ENCODE assay signal across 14 cellular contexts in genomic region chr17:75668489-75668888, GRCh38. TPM values are rescaled to one million over a fixed set of nuclear protein-coding genes. Genes with fewer than 3 reads are reported as not detected.
DNase-seq lines count a peak whose midpoint lies in the region; ATAC-seq and TF ChIP-seq lines count a peak whose summit lies in the region.
"Had no signal": no experiment of that assay in that cellular context is flagged by ENCODE, and none has a peak within 500 bp of the region (broad histone marks: within the 10 kb centered on the region; RNA-seq: fewer than 3 reads in every experiment).

No MANE protein-coding gene starts in this region.

- H3K4me3 ChIP-seq in AG04450 (ENCODE audit: low read depth, low read length) (peak overlapping the region; percentile 100), HEK293 (ENCODE audit: low read depth, low read length) (peak overlapping the region; percentile 95; the same call in 1 of the 2 replicates)

- DNase-seq in AG04450 (ENCODE audit: low read depth, low spot score): no peak
- no peak for DNase-seq in activated naive CD8-positive, alpha-beta T cell treated with anti-CD3 and anti-CD28 coated beads for 36 hours
- no peak for DNase-seq in memory B cell (ENCODE audit: low spot score in 2 of 2)
- DNase-seq in DMS79 treated with DMSO at 0.1 percent for 48 hours (lab: John Stamatoyannopoulos, UW): no peak
- DNase-seq in NCI-H1048 (lab: John Stamatoyannopoulos, UW): no peak
- DNase-seq in activated T-cell treated with anti-CD3 and anti-CD28 coated beads, Interleukin-2, amount 50 U/mL, for 72 hours: no peak
- no peak for DNase-seq in NCI-H748 treated with DMSO at 0.1 percent for 48 hours (lab: John Stamatoyannopoulos, UW)
- DNase-seq: activated CD4-positive, alpha-beta T cell treated with anti-CD3 and anti-CD28 coated beads for 48 hours; NCI-H1105 treated with DMSO at 0.1 percent for 48 hours; stimulated activated CD8-positive, alpha-beta memory T cell treated with anti-CD3 and anti-CD28 coated beads, Interleukin-4, amount 100 ng/mL, for 48 hours had no signal

- H3K9me3 Mint-ChIP-seq in activated naive CD8-positive, alpha-beta T cell treated with anti-CD3 and anti-CD28 coated beads for 36 hours: no peaks in the 10 kb centered on the region
- no peaks in the 10 kb centered on the region for H3K9me3 Mint-ChIP-seq in memory B cell
- H3K9me3 Mint-ChIP-seq in activated T-cell treated with anti-CD3 and anti-CD28 coated beads, Interleukin-2, amount 50 U/mL, for 72 hours: no peaks in the 10 kb centered on the region
- H3K9me3 Mint-ChIP-seq: activated naive CD4-positive, alpha-beta T cell treated with anti-CD3 and anti-CD28 coated beads, Interleukin-2, amount 50 U/mL, for 72 hours had no signal

- H3K4me1 Mint-ChIP-seq in activated naive CD8-positive, alpha-beta T cell treated with anti-CD3 and anti-CD28 coated beads for 36 hours: peaks cover 29% of the 10 kb centered on the region
- H3K4me1 Mint-ChIP-seq in memory B cell: peaks cover 23% of the 10 kb centered on the region
- peaks cover 43% of the 10 kb centered on the region for H3K4me1 Mint-ChIP-seq in activated T-cell treated with anti-CD3 and anti-CD28 coated beads, Interleukin-2, amount 50 U/mL, for 72 hours (ENCODE audit: low read depth)

- H3K27ac Mint-ChIP-seq in activated naive CD8-positive, alpha-beta T cell treated with anti-CD3 and anti-CD28 coated beads for 36 hours: peak overlapping the region; percentile 36
- H3K27ac Mint-ChIP-seq in memory B cell: peak overlapping the region; percentile 67
- no peak overlapping the region for H3K27ac Mint-ChIP-seq in activated T-cell treated with anti-CD3 and anti-CD28 coated beads, Interleukin-2, amount 50 U/mL, for 72 hours

- no peaks in the 10 kb centered on the region for H3K9me3 ChIP-seq in AG04450 (ENCODE audit: control insufficient read depth, insufficient read depth, low read length)
- no peaks in the 10 kb centered on the region for H3K9me3 ChIP-seq in HEK293 (ENCODE audit: control insufficient read depth, insufficient read depth, low read depth, low read length)

- TF ChIP-seq CTCF in AG04450 (IDR thresholded peaks at IDR 0.05; ENCODE audit: low read depth, low read length) (no peak), HEK293 (tag by site-specific recombination; IDR thresholded peaks at IDR 0.05) (no peak)

- peaks cover 16% of the 10 kb centered on the region for H3K36me3 Mint-ChIP-seq in activated naive CD8-positive, alpha-beta T cell treated with anti-CD3 and anti-CD28 coated beads for 36 hours
- H3K36me3 Mint-ChIP-seq in memory B cell: peaks cover 18% of the 10 kb centered on the region
- peaks cover 6 to 9% of the 10 kb centered on the region in 2 donors for H3K36me3 Mint-ChIP-seq in activated T-cell treated with anti-CD3 and anti-CD28 coated beads, Interleukin-2, amount 50 U/mL, for 72 hours (ENCODE audit: insufficient read depth in 2 of 2)

- peaks cover 47 to 66% of the 10 kb centered on the region in 2 experiments for H3K36me3 ChIP-seq in HEK293 (ENCODE audit: control insufficient read depth in 2 of 2, insufficient read depth in 1 of 2, low read length in 2 of 2)

- H3K4me1 ChIP-seq in HEK293 (ENCODE audit: control insufficient read depth, insufficient read depth, low read length): peaks cover 10% of the 10 kb centered on the region; the same call in 1 of the 2 replicates

- no peaks in the 10 kb centered on the region for H3K27me3 Mint-ChIP-seq in activated naive CD8-positive, alpha-beta T cell treated with anti-CD3 and anti-CD28 coated beads for 36 hours
- H3K27me3 Mint-ChIP-seq in memory B cell: no peaks in the 10 kb centered on the region
- H3K27me3 Mint-ChIP-seq in activated T-cell treated with anti-CD3 and anti-CD28 coated beads, Interleukin-2, amount 50 U/mL, for 72 hours (ENCODE audit: low read depth): no peaks in the 10 kb centered on the region

- H3K4me3 Mint-ChIP-seq in activated naive CD8-positive, alpha-beta T cell treated with anti-CD3 and anti-CD28 coated beads for 36 hours: no peak overlapping the region
- H3K4me3 Mint-ChIP-seq in memory B cell: no peak overlapping the region
- no peak overlapping the region for H3K4me3 Mint-ChIP-seq in activated T-cell treated with anti-CD3 and anti-CD28 coated beads, Interleukin-2, amount 50 U/mL, for 72 hours

- H3K27ac ChIP-seq in AG04450 (ENCODE audit: low read depth, low read length) (no peak overlapping the region), HEK293 (ENCODE audit: extremely low read depth, low read depth, low read length) (no peak overlapping the region)

- CTCF ChIA-PET in AG04450 (lab: Charles Lee): interaction anchor here (1.5 to 4.4 kb wide), 2 partner anchors 81 to 85 kb away, joined by 9 to 49 read pairs; no protein-coding TSS in a partner anchor
- CTCF ChIA-PET in HEK293 (lab: Yijun Ruan, JAX): interaction anchor here (0.9 to 4.6 kb wide), 3 partner anchors 35 to 80 kb away, joined by 3 to 48 read pairs (median 42); partner anchors contain the start of gene SMIM5

- no peaks in the 10 kb centered on the region for H3K27me3 ChIP-seq in AG04450 (ENCODE audit: control insufficient read depth, insufficient read depth, low read length)

- ATAC-seq in memory B cell (ENCODE audit: low read depth): no peak
- ATAC-seq in activated T-cell treated with anti-CD3 and anti-CD28 coated beads, Interleukin-2, amount 50 U/mL, for 72 hours (replicated peaks in 1 of 2): no peak
- ATAC-seq: activated naive CD4-positive, alpha-beta T cell treated with anti-CD3 and anti-CD28 coated beads, Interleukin-2, amount 50 U/mL, for 72 hours; sciatic nerve had no signal

- POLR2A ChIA-PET in AG04450 (lab: Yijun Ruan, JAX): interaction anchor here (1.1 kb wide), 1 partner anchor 112 kb away, joined by 3 read pairs; no protein-coding TSS in a partner anchor
- POLR2A ChIA-PET in HEK293 (lab: Yijun Ruan, JAX): interaction anchor here (1.2 to 3.3 kb wide), 2 partner anchors 12 to 80 kb away, joined by 3 to 11 read pairs; no protein-coding TSS in a partner anchor

TF ChIP-seq in HEK293, 187 proteins besides CTCF, POLR2A, EP300 and RAD21:
- TF ChIP-seq ZNF513 (tag by site-specific recombination; IDR thresholded peaks at IDR 0.05): peak; percentile 69
- TF ChIP-seq, protein P1, sequence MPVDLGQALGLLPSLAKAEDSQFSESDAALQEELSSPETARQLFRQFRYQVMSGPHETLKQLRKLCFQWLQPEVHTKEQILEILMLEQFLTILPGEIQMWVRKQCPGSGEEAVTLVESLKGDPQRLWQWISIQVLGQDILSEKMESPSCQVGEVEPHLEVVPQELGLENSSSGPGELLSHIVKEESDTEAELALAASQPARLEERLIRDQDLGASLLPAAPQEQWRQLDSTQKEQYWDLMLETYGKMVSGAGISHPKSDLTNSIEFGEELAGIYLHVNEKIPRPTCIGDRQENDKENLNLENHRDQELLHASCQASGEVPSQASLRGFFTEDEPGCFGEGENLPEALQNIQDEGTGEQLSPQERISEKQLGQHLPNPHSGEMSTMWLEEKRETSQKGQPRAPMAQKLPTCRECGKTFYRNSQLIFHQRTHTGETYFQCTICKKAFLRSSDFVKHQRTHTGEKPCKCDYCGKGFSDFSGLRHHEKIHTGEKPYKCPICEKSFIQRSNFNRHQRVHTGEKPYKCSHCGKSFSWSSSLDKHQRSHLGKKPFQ (tag by site-specific recombination; IDR thresholded peaks at IDR 0.05): no peak

RNA-seq across cellular contexts. Expression of gene SAP30BP, which starts 1.4 kb away (rescaled TPM):
- polyA plus RNA-seq in AG04450 (2011; rRNA removed): 74.2 and 75.4 TPM in 2 replicates
- polyA minus RNA-seq in AG04450 (2011; rRNA and poly(A)+ RNA removed): 55.5 and 56.8 TPM in 2 replicates
- total RNA-seq in activated naive CD8-positive, alpha-beta T cell treated with anti-CD3 and anti-CD28 coated beads for 36 hours: 100 to 1,000 TPM in 1 of 2 experiments, 10 to 100 TPM in 1; 93.4 to 101 TPM
- 100 to 1,000 TPM in 1 of 2 donors, 10 to 100 TPM in 1; 97.0 to 112 TPM for total RNA-seq in activated T-cell treated with anti-CD3 and anti-CD28 coated beads, Interleukin-2, amount 50 U/mL, for 72 hours

RNA-seq across cellular contexts. Expression of gene RECQL5, which starts 1.5 kb away (rescaled TPM):
- 9.3 and 11.9 TPM in 2 replicates for polyA plus RNA-seq in AG04450 (2011; rRNA removed)
- 18.0 and 26.7 TPM in 2 replicates for polyA minus RNA-seq in AG04450 (2011; rRNA and poly(A)+ RNA removed)
- total RNA-seq in activated naive CD8-positive, alpha-beta T cell treated with anti-CD3 and anti-CD28 coated beads for 36 hours: 10 to 100 TPM; 31.4 to 32.6 TPM
- total RNA-seq in activated T-cell treated with anti-CD3 and anti-CD28 coated beads, Interleukin-2, amount 50 U/mL, for 72 hours: 10 to 100 TPM; 50.7 to 58.5 TPM

RNA-seq across cellular contexts. Expression of gene SMIM5, which starts 35.3 kb away (rescaled TPM):
- not detected in 2 replicates for polyA plus RNA-seq in AG04450 (2011; rRNA removed)
- polyA minus RNA-seq in AG04450 (2011; rRNA and poly(A)+ RNA removed): not detected in 2 replicates
- total RNA-seq in activated naive CD8-positive, alpha-beta T cell treated with anti-CD3 and anti-CD28 coated beads for 36 hours: under 1 TPM; 0.14 to 0.16 TPM
- 1 to 10 TPM; 1.4 to 2.4 TPM for total RNA-seq in activated T-cell treated with anti-CD3 and anti-CD28 coated beads, Interleukin-2, amount 50 U/mL, for 72 hours
- total RNA-seq: RPMI7951 had no signal

RNA-seq across cellular contexts. Expression of gene ITGB4, which starts 52.8 kb away (rescaled TPM):
- polyA plus RNA-seq in AG04450 (2011; rRNA removed): 0.21 and 0.31 TPM in 2 replicates
- polyA minus RNA-seq in AG04450 (2011; rRNA and poly(A)+ RNA removed): 0.61 and 1.3 TPM in 2 replicates
- 1 to 10 TPM in 1 of 2 experiments, under 1 TPM in 1; 0.64 to 1.4 TPM for total RNA-seq in activated naive CD8-positive, alpha-beta T cell treated with anti-CD3 and anti-CD28 coated beads for 36 hours
- 1 to 10 TPM; 2.7 to 3.5 TPM for total RNA-seq in activated T-cell treated with anti-CD3 and anti-CD28 coated beads, Interleukin-2, amount 50 U/mL, for 72 hours
